Comparison of ENCODE assay signal across 19 cellular contexts in the genomic region with DNA sequence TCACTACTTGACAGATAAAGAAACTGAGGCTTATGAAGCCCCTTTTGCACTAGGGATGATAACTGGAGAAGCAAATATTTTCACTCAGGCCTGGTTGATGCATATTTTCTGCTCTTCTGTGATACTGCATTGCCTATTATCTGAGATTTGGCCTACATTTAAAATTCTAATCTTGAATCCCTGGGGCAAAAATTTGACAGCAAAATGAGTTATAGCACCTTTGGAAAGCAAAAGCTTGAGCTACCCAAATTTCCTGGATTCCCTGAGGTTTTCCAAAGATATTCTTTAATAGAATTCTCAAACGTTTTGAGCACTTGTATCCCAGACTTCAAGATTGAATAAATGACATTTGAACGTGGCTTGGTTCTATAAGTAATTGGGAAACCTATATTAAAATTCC.
DNase-seq lines count a peak whose midpoint lies in the region; ATAC-seq and TF ChIP-seq lines count a peak whose summit lies in the region.
"Had no signal": no experiment of that assay in that cellular context is flagged by ENCODE, and none has a peak within 500 bp of the region (broad histone marks: within the 10 kb centered on the region; RNA-seq: fewer than 3 reads in every experiment).

No MANE protein-coding gene starts in this region.

- WGBS in IMR-90 (ENCODE audit: extremely low coverage in 2 of 2, insufficient read length in 1 of 2), 2 experiments = no CpG with 5 or more reads among the region's 2 CpGs

- H2BK20ac ChIP-seq in IMR-90 (ENCODE audit: low read depth, low read length) = peak overlapping the region; percentile 96

- no peaks in the 10 kb centered on the region for H3K36me3 Mint-ChIP-seq in activated naive CD4-positive, alpha-beta T cell treated with anti-CD3 and anti-CD28 coated beads, Interleukin-2, amount 10 ng/mL, durations not matched to agents 7 days and 5 days
- H3K36me3 Mint-ChIP-seq: CD14-positive monocyte; CD4-positive, alpha-beta memory T cell; CD4-positive, CD25-positive, alpha-beta regulatory T cell; CD8-positive, alpha-beta memory T cell had no signal

- H3K4me2 ChIP-seq in IMR-90 (ENCODE audit: low read depth, low read length) = no peak overlapping the region
- H3K4me2 ChIP-seq: BLaER1 treated with 17β-estradiol and CSF1 and Interleukin-3, amounts not matched to agents 10 nM and 100 nM had no signal

- H2AK5ac ChIP-seq in IMR-90 (ENCODE audit: low read depth, low read length) = no peak overlapping the region

- no peaks in the 10 kb centered on the region for H4K20me1 ChIP-seq in IMR-90 (ENCODE audit: insufficient read depth, low read length)
- H4K20me1 ChIP-seq: BLaER1 treated with 17β-estradiol and CSF1 and Interleukin-3, amounts not matched to agents 10 nM and 100 nM had no signal

- no peak overlapping the region for H3K4me3 ChIP-seq in IMR-90 (ENCODE audit: insufficient read depth, low read depth, low read length)
- H3K4me3 ChIP-seq in fibroblast of the aortic adventitia (ENCODE audit: low read depth, low read length) = no peak overlapping the region
- H3K4me3 ChIP-seq: BLaER1 treated with 17β-estradiol and CSF1 and Interleukin-3, amounts not matched to agents 10 nM and 100 nM had no signal

- H3K9me1 ChIP-seq in IMR-90 (ENCODE audit: insufficient read depth, low read length) = peaks cover 6% of the 10 kb centered on the region

- H4K5ac ChIP-seq in IMR-90 (ENCODE audit: low read depth, low read length) = peak overlapping the region; percentile 65; the same call in 1 of the 2 replicates

- no peak overlapping the region for H3K9ac ChIP-seq in IMR-90 (ENCODE audit: low read depth, low read length)
- H3K9ac ChIP-seq: BLaER1 treated with 17β-estradiol and CSF1 and Interleukin-3, amounts not matched to agents 10 nM and 100 nM had no signal

- peak overlapping the region; percentile 78; the same call in 1 of the 2 replicates for H3K56ac ChIP-seq in IMR-90 (ENCODE audit: extremely low read depth, insufficient read depth, low read length)

- H3K27ac ChIP-seq in IMR-90 (ENCODE audit: insufficient read depth, low read length) = peak overlapping the region; percentile 98
- H3K27ac ChIP-seq: BLaER1 treated with 17β-estradiol and CSF1 and Interleukin-3, amounts not matched to agents 10 nM and 100 nM had no signal

- H3K9me3 Mint-ChIP-seq in activated naive CD4-positive, alpha-beta T cell treated with anti-CD3 and anti-CD28 coated beads, Interleukin-2, amount 10 ng/mL, durations not matched to agents 7 days and 5 days = peaks cover 25% of the 10 kb centered on the region

- POLR2A ChIA-PET in IMR-90 (lab: Charles Lee; ENCODE audit: unreplicated experiment) = no interaction called here

- no peaks in the 10 kb centered on the region for H3K27me3 Mint-ChIP-seq in activated naive CD4-positive, alpha-beta T cell treated with anti-CD3 and anti-CD28 coated beads, Interleukin-2, amount 10 ng/mL, durations not matched to agents 7 days and 5 days
- H3K27me3 Mint-ChIP-seq: B cell; CD4-positive, alpha-beta memory T cell; CD8-positive, alpha-beta memory T cell had no signal

- H3K36me3 ChIP-seq in IMR-90 (ENCODE audit: control insufficient read depth, insufficient read depth, low read length) = no peaks in the 10 kb centered on the region
- H3K36me3 ChIP-seq: BLaER1 treated with 17β-estradiol and CSF1 and Interleukin-3, amounts not matched to agents 10 nM and 100 nM had no signal

- peak overlapping the region; percentile 96 for H2BK120ac ChIP-seq in IMR-90 (ENCODE audit: low read depth, low read length)

- peak overlapping the region; percentile 93; the same call in 1 of the 3 replicates for H2BK15ac ChIP-seq in IMR-90 (ENCODE audit: low read depth, low read length)

- H4K8ac ChIP-seq in IMR-90 (ENCODE audit: low read depth in 2 of 2, low read length in 2 of 2) = peak overlapping the region; percentile 69 to 79; a peak in 3 of 4 replicates

- TF ChIP-seq RAD21 in IMR-90 (IDR thresholded peaks at IDR 0.05; ENCODE audit: low read length) = no peak

- dilution Hi-C loops in IMR-90 (cut with HindIII; ENCODE audit: low sequenced_read_pairs, unreplicated experiment) = no loop called here

- CTCF ChIA-PET in IMR-90 (lab: Yijun Ruan, JAX) = no interaction called here
- CTCF ChIA-PET in activated naive CD4-positive, alpha-beta T cell treated with anti-CD3 and anti-CD28 coated beads, Interleukin-2, amount 10 ng/mL, durations not matched to agents 7 days and 5 days (lab: Charles Lee) = no interaction called here

- H3K9me3 ChIP-seq in IMR-90 (ENCODE audit: control insufficient read depth, insufficient read depth, low read length) = peaks cover 4% of the 10 kb centered on the region; the same call in 1 of the 2 replicates
- H3K9me3 ChIP-seq: Caco-2 had no signal

- H2AFZ ChIP-seq in IMR-90 (replicated peaks; ENCODE audit: low read length, poor library complexity) = no peak overlapping the region

- TF ChIP-seq POLR2A in IMR-90 (IDR thresholded peaks at IDR 0.05; ENCODE audit: low read depth, low read length) = no peak

- no peak overlapping the region for H3K14ac ChIP-seq in IMR-90 (replicated peaks; ENCODE audit: low read depth, low read length)

- H3K4me1 ChIP-seq in IMR-90 (ENCODE audit: control insufficient read depth, insufficient read depth, low read length) = peaks cover 17% of the 10 kb centered on the region
- H3K4me1 ChIP-seq: BLaER1 treated with 17β-estradiol and CSF1 and Interleukin-3, amounts not matched to agents 10 nM and 100 nM; Caco-2 had no signal

- H3K18ac ChIP-seq in IMR-90 (ENCODE audit: low read depth, low read length) = peak overlapping the region; percentile 91

- DNase-seq in IMR-90 = no peak
- peak; percentile 48 for DNase-seq in NCI-H226
- DNase-seq in fibroblast of the aortic adventitia (ENCODE audit: low read depth) = peak; percentile 57
- no peak for DNase-seq in activated naive CD4-positive, alpha-beta T cell treated with anti-CD3 and anti-CD28 coated beads, Interleukin-2, amount 10 ng/mL, durations not matched to agents 7 days and 5 days
- DNase-seq in activated gamma-delta T cell treated with Interleukin-2 at 50 U/mL for 16 hours = no peak
- DNase-seq: 8988T; ACHN; Caco-2; Calu3; CD4-positive, alpha-beta memory T cell; CD4-positive, CD25-positive, alpha-beta regulatory T cell; CD8-positive, alpha-beta memory T cell; DMS79 treated with DMSO at 0.1 percent for 48 hours; GF-D8 had no signal

- TF ChIP-seq CTCF in IMR-90 (conservative IDR thresholded peaks at IDR 0.05; ENCODE audit: low read depth, low read length) (no peak), fibroblast of the aortic adventitia (IDR thresholded peaks at IDR 0.05; ENCODE audit: insufficient read depth, low read length) (no peak)

- intact Hi-C loops in IMR-90 (cut with micrococcal nuclease) = loop anchor here (5.0 kb wide), 3 partner anchors 202 to 452 kb away; no protein-coding TSS in a partner anchor

- H4K91ac ChIP-seq in IMR-90 (ENCODE audit: insufficient read depth, low read depth, low read length) = peak overlapping the region; percentile 96

- in situ Hi-C loops in IMR-90 (cut with MboI; ENCODE audit: low sequenced_read_pairs) = no loop called here

- H3K27ac Mint-ChIP-seq in activated naive CD4-positive, alpha-beta T cell treated with anti-CD3 and anti-CD28 coated beads, Interleukin-2, amount 10 ng/mL, durations not matched to agents 7 days and 5 days = no peak overlapping the region
- H3K27ac Mint-ChIP-seq: B cell; CD14-positive monocyte; CD4-positive, alpha-beta memory T cell; CD4-positive, CD25-positive, alpha-beta regulatory T cell; CD8-positive, alpha-beta memory T cell had no signal

- no peaks in the 10 kb centered on the region for H3K4me1 Mint-ChIP-seq in activated naive CD4-positive, alpha-beta T cell treated with anti-CD3 and anti-CD28 coated beads, Interleukin-2, amount 10 ng/mL, durations not matched to agents 7 days and 5 days
- H3K4me1 Mint-ChIP-seq: B cell; CD14-positive monocyte; CD4-positive, alpha-beta memory T cell; CD4-positive, CD25-positive, alpha-beta regulatory T cell; CD8-positive, alpha-beta memory T cell had no signal

- no peak overlapping the region for H3K23ac ChIP-seq in IMR-90 (ENCODE audit: low read depth, low read length)

- peaks cover 0 to 12% of the 10 kb centered on the region in 2 experiments; a peak in 1 of 4 replicates for H3K79me1 ChIP-seq in IMR-90 (ENCODE audit: low read depth in 1 of 2, low read length in 2 of 2)

- no peak overlapping the region for H2AK9ac ChIP-seq in IMR-90 (replicated peaks; ENCODE audit: low read depth, low read length, poor library complexity)

- no peaks in the 10 kb centered on the region for H3K27me3 ChIP-seq in IMR-90 (ENCODE audit: control insufficient read depth, insufficient read depth, low read length)
- H3K27me3 ChIP-seq: BLaER1 treated with 17β-estradiol and CSF1 and Interleukin-3, amounts not matched to agents 10 nM and 100 nM had no signal

- no peak for ATAC-seq in IMR-90 (ENCODE audit: low read depth)
- ATAC-seq in GM18520 (IDR thresholded peaks at IDR 0.05; ENCODE audit: unreplicated experiment) = no peak
- ATAC-seq in HG03354 (IDR thresholded peaks at IDR 0.05; ENCODE audit: poor library complexity, severe bottlenecking, unreplicated experiment) = no peak

- peak overlapping the region; percentile 15; the same call in 1 of the 2 replicates for H3K4ac ChIP-seq in IMR-90 (ENCODE audit: low read depth, low read length)

- H2BK5ac ChIP-seq in IMR-90 (ENCODE audit: low read depth, low read length, poor library complexity, severe bottlenecking) = peak overlapping the region; percentile 94

- H3K4me3 Mint-ChIP-seq in activated naive CD4-positive, alpha-beta T cell treated with anti-CD3 and anti-CD28 coated beads, Interleukin-2, amount 10 ng/mL, durations not matched to agents 7 days and 5 days = no peak overlapping the region
- H3K4me3 Mint-ChIP-seq: B cell; CD14-positive monocyte; CD4-positive, alpha-beta memory T cell; CD4-positive, CD25-positive, alpha-beta regulatory T cell; CD8-positive, alpha-beta memory T cell had no signal

- no TSS peak for BruUV-seq in IMR-90 (replicated peaks; lab: Mats Ljungman, UMichigan)

TF ChIP-seq in IMR-90, 13 proteins besides CTCF, POLR2A, EP300 and RAD21:
- no peak for TF ChIP-seq BHLHE40 (IDR thresholded peaks at IDR 0.05; ENCODE audit: low read depth, low read length)
- TF ChIP-seq, protein P1, sequence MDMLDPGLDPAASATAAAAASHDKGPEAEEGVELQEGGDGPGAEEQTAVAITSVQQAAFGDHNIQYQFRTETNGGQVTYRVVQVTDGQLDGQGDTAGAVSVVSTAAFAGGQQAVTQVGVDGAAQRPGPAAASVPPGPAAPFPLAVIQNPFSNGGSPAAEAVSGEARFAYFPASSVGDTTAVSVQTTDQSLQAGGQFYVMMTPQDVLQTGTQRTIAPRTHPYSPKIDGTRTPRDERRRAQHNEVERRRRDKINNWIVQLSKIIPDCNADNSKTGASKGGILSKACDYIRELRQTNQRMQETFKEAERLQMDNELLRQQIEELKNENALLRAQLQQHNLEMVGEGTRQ (IDR thresholded peaks at IDR 0.05; ENCODE audit: low read depth, low read length) = no peak

Comparison
In these comparisons a context has a peak if more than half of its experiments do, and no peak if none do; other contexts are left out.
1. DNase-seq: peak in NCI-H226 (single experiment) and fibroblast of the aortic adventitia (single experiment); none in IMR-90 (single experiment), activated naive CD4-positive, alpha-beta T cell treated with anti-CD3 and anti-CD28 coated beads, Interleukin-2, amount 10 ng/mL, durations not matched to agents 7 days and 5 days (single experiment) and activated gamma-delta T cell treated with Interleukin-2 at 50 U/mL for 16 hours (single experiment).